In genomic region chr7:134691820-134692705, GRCh38 we compare ENCODE assay signal across 12 cellular contexts. TPM values are rescaled to one million over a fixed set of nuclear protein-coding genes. Genes with fewer than 3 reads are reported as not detected.
DNase-seq lines count a peak whose midpoint lies in the region; ATAC-seq and TF ChIP-seq lines count a peak whose summit lies in the region.
"Had no signal": no experiment of that assay in that cellular context is flagged by ENCODE, and none has a peak within 500 bp of the region (broad histone marks: within the 10 kb centered on the region; RNA-seq: fewer than 3 reads in every experiment).

No MANE protein-coding gene starts in this region.

- peak overlapping the region; percentile 75 for H3K4me3 Mint-ChIP-seq in HFFc6

- peak overlapping the region; percentile 97 for H3K27ac Mint-ChIP-seq in HFFc6

- peak overlapping the region; percentile 84 to 95 for H3K27ac ChIP-seq in thoracic aorta
- H3K27ac ChIP-seq: epithelial cell of prostate had no signal

- no peaks in the 10 kb centered on the region for H3K36me3 Mint-ChIP-seq in HFFc6 (ENCODE audit: low read depth)

- DNase-seq in HFFc6 (peak; percentile 83), astrocyte of the cerebellum (ENCODE audit: low read depth) (peak; percentile 72), islet precursor cell (peak; percentile 51), thoracic aorta (ENCODE audit: low spot score) (no peak), T-helper 9 cell (no peak), kidney glomerular epithelial cell (lab: John Stamatoyannopoulos, UW) (no peak)
- DNase-seq: activated CD4-positive, alpha-beta T cell treated with anti-CD3 and anti-CD28 coated beads for 48 hours; DMS53 had no signal

- no peaks in the 10 kb centered on the region for H3K9me3 Mint-ChIP-seq in HFFc6

- ATAC-seq in thoracic aorta (ENCODE audit: insufficient number of reproducible peaks, low FRiP score, low read depth): no peak
- no peak for ATAC-seq in HG02610 (IDR thresholded peaks at IDR 0.05; ENCODE audit: unreplicated experiment)
- no peak for ATAC-seq in HG03520 (IDR thresholded peaks at IDR 0.05; ENCODE audit: unreplicated experiment)

- peaks cover 35 to 76% of the 10 kb centered on the region in 2 donors for H3K4me1 ChIP-seq in thoracic aorta (ENCODE audit: control insufficient read depth in 1 of 2, low read depth in 2 of 2)

- peaks cover 87% of the 10 kb centered on the region for H3K4me1 Mint-ChIP-seq in HFFc6 (ENCODE audit: low read depth)

- in situ Hi-C loops in astrocyte of the cerebellum (cut with HindIII; ENCODE audit: low sequenced_read_pairs): loop anchor here (10.0 kb wide), 1 partner anchor 253 kb away; no protein-coding TSS in a partner anchor

- no peaks in the 10 kb centered on the region for H3K36me3 ChIP-seq in thoracic aorta

- no peaks in the 10 kb centered on the region for H3K27me3 ChIP-seq in thoracic aorta (replicated peaks; ENCODE audit: insufficient read depth)

- TF ChIP-seq CTCF in HFFc6 (IDR thresholded peaks at IDR 0.05) (no peak), astrocyte of the cerebellum (IDR thresholded peaks at IDR 0.05; ENCODE audit: low read depth, low read length, missing control alignments) (no peak), thoracic aorta (IDR thresholded peaks at IDR 0.05) (no peak)

- H3K9me3 ChIP-seq in thoracic aorta: no peaks in the 10 kb centered on the region

- peaks cover 5% of the 10 kb centered on the region for H3K27me3 Mint-ChIP-seq in HFFc6 (ENCODE audit: insufficient read depth)

- H3K4me3 ChIP-seq in astrocyte of the cerebellum (ENCODE audit: low read depth, low read length) (no peak overlapping the region), thoracic aorta (peak overlapping the region; percentile 39)
- H3K4me3 ChIP-seq: lung had no signal

RNA-seq across cellular contexts. Expression of gene BPGM, which starts 45.4 kb away (rescaled TPM):
- total RNA-seq in HFFc6 (2021; fragmentation: NEBNext Ultra II Directional; extraction: Animal tissue kit (Norgen Biotek cat#: 25700)): 10 to 100 TPM; 34.4 to 57.3 (median 39.3) TPM
- total RNA-seq in thoracic aorta: 10 to 100 TPM; 20.0 to 22.3 TPM

Comparison
In these comparisons a context has a peak if more than half of its experiments do, and no peak if none do; other contexts are left out.
1. DNase-seq: peak in HFFc6 (single experiment), astrocyte of the cerebellum (single experiment) and islet precursor cell (single experiment); none in thoracic aorta (single experiment), T-helper 9 cell (single experiment) and kidney glomerular epithelial cell (single experiment).